13 cellular contexts compared by ENCODE assay signal in the genomic region with DNA sequence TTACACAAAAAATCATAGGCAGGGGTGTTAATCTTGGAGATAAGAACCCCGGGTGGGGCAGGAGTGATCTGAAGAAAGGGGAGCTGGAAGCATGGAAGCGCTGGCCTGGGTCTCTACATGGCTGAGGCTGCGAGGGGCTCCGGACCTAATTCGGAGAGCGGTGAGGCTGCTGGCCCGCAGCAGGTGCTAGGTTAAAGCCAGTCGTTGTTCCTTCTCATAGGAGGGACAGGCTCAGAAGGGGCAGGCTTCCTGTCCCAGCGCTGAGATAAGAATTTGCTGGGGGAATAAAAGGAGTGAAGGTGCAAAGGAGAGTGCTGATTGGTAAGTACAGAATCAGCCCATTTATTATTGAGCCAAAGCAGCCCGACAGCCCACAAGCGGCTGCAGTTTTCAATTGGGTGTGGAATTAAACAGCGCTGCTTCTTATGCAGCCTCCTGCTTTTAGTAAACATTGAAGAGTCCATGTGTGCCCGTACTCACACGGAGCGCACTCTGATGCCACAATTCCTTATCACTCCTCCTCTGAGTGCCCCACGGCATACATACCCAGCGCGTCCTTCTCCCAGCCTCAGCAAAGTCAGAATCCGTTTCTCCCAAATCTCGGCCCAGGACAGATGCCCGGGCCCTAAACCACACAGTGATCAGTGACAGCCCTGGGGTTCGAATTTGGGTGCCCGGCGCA. TPM values are rescaled to one million over a fixed set of nuclear protein-coding genes. Genes with fewer than 3 reads are reported as not detected.
DNase-seq lines count a peak whose midpoint lies in the region; ATAC-seq, FAIRE-seq and TF ChIP-seq lines count a peak whose summit lies in the region.
"Had no signal": no experiment of that assay in that cellular context is flagged by ENCODE, and none has a peak within 500 bp of the region (broad histone marks: within the 10 kb centered on the region; RNA-seq: fewer than 3 reads in every experiment).

No MANE protein-coding gene starts in this region.

- TF ChIP-seq EP300 in HepG2 (IDR thresholded peaks at IDR 0.05; ENCODE audit: low read depth in 2 of 2, low read length in 2 of 2) (no peak), HepG2 (CRISPR knock-in tag; IDR thresholded peaks at IDR 0.05; ENCODE audit: borderline replicate concordance) (no peak)

- H3K9ac ChIP-seq in liver (ENCODE audit: low read depth in 1 of 2, low read length in 2 of 2) (no peak overlapping the region), HepG2 (ENCODE audit: insufficient read depth, low read depth, low read length) (no peak overlapping the region)

- H3K4me3 Mint-ChIP-seq in chondrocyte (ENCODE audit: unreplicated experiment) (no peak overlapping the region), neural crest cell (no peak overlapping the region)

- H3K27ac Mint-ChIP-seq in chondrocyte (ENCODE audit: unreplicated experiment): peak overlapping the region; percentile 47
- H3K27ac Mint-ChIP-seq in neural crest cell (ENCODE audit: unreplicated experiment): peak overlapping the region; percentile 67

- no TSS peak for BruUV-seq in HepG2 (replicated peaks; lab: Mats Ljungman, UMichigan)

- H3K27me3 Mint-ChIP-seq in chondrocyte (ENCODE audit: low read depth): no peaks in the 10 kb centered on the region
- peaks cover 3% of the 10 kb centered on the region for H3K27me3 Mint-ChIP-seq in neural crest cell (ENCODE audit: low read depth)

- H2AFZ ChIP-seq in HepG2 (ENCODE audit: low read length): no peak overlapping the region

- no peaks in the 10 kb centered on the region for H3K27me3 ChIP-seq in liver (ENCODE audit: control insufficient read depth in 4 of 4, insufficient read depth in 4 of 4, low read length in 3 of 4)
- no peaks in the 10 kb centered on the region for H3K27me3 ChIP-seq in HepG2 (ENCODE audit: control insufficient read depth in 1 of 2, insufficient read depth in 2 of 2, low read length in 2 of 2)
- H3K27me3 ChIP-seq: MG63, SJCRH30, vagina had no signal

- POLR2A ChIA-PET in HepG2 (lab: Yijun Ruan, JAX): no interaction called here

- no peaks in the 10 kb centered on the region for H3K9me3 Mint-ChIP-seq in chondrocyte (ENCODE audit: low read depth)
- no peaks in the 10 kb centered on the region for H3K9me3 Mint-ChIP-seq in neural crest cell

- TF ChIP-seq CTCF in liver (IDR thresholded peaks at IDR 0.05; ENCODE audit: low read depth, low read length, missing input control) (no peak), HepG2 (CRISPR knock-in tag; IDR thresholded peaks at IDR 0.05) (no peak), chondrocyte (IDR thresholded peaks at IDR 0.05) (no peak), neural crest cell (conservative IDR thresholded peaks at IDR 0.05) (no peak), GM20000 (IDR thresholded peaks at IDR 0.05; ENCODE audit: extremely low read depth, missing control alignments) (no peak)

- H3K36me3 ChIP-seq in liver (ENCODE audit: control insufficient read depth in 4 of 4, insufficient read depth in 3 of 4, low read depth in 1 of 4, low read length in 3 of 4): peaks cover 0 to 6% (median 0%) of the 10 kb centered on the region in 4 donors
- H3K36me3 ChIP-seq in HepG2 (replicated peaks in 1 of 2; ENCODE audit: control insufficient read depth in 1 of 2, insufficient read depth in 2 of 2, low read length in 2 of 2): peaks cover 13 to 37% of the 10 kb centered on the region in 2 experiments
- H3K36me3 ChIP-seq: MG63, SJCRH30, vagina had no signal

- CTCF ChIA-PET in HepG2 (lab: Yijun Ruan, JAX; ENCODE audit: low intra/inter-chr PET ratio, low total read pairs): no interaction called here

- FAIRE-seq in HepG2 (lab: Jason Lieb, UNC): no peak

- H3K4me3 ChIP-seq in liver (ENCODE audit: low read depth in 1 of 3, low read length in 3 of 3) (no peak overlapping the region), HepG2 (replicated peaks in 1 of 3; ENCODE audit: insufficient read depth in 1 of 3, low read depth in 2 of 3, low read length in 3 of 3) (no peak overlapping the region)
- H3K4me3 ChIP-seq: MG63, SJCRH30, vagina had no signal

- TF ChIP-seq RAD21 in liver (IDR thresholded peaks at IDR 0.05) (no peak), HepG2 (CRISPR knock-in tag; IDR thresholded peaks at IDR 0.05) (no peak)

- TF ChIP-seq POLR2A in HepG2 (IDR thresholded peaks at IDR 0.05; ENCODE audit: insufficient read depth in 1 of 2, low read depth in 2 of 2, low read length in 2 of 2): no peak

- in situ Hi-C loops in HepG2 (cut with HindIII; ENCODE audit: extremely low pct_ligation_motif_present, low pct_unique_long_range_greater_than_20kb): no loop called here

- no peaks in the 10 kb centered on the region for H3K79me2 ChIP-seq in HepG2 (ENCODE audit: insufficient read depth, low read length)

- intact Hi-C loops in HepG2 (cut with micrococcal nuclease; ENCODE audit: unreplicated experiment): no loop called here

- H3K36me3 Mint-ChIP-seq in chondrocyte (ENCODE audit: low read depth) (no peaks in the 10 kb centered on the region), neural crest cell (ENCODE audit: low read depth) (no peaks in the 10 kb centered on the region)

- DNase-seq in HepG2 (ENCODE audit: low spot score): no peak
- peak; percentile 40 for DNase-seq in chondrocyte (ENCODE audit: low spot score)
- no peak for DNase-seq in neural crest cell (ENCODE audit: low read depth, low spot score)
- DNase-seq in medulla oblongata (ENCODE audit: extremely low spot score): no peak
- no peak for DNase-seq in OCI-M2 (lab: John Stamatoyannopoulos, UW; ENCODE audit: unreplicated experiment)
- DNase-seq in GM20000 (ENCODE audit: low spot score): no peak
- DNase-seq: NCI-H510A had no signal

- peaks cover 2 to 33% (median 19%) of the 10 kb centered on the region in 4 donors for H3K4me1 ChIP-seq in liver (ENCODE audit: control insufficient read depth in 4 of 4, insufficient read depth in 4 of 4, low read length in 3 of 4)
- H3K4me1 ChIP-seq in HepG2 (ENCODE audit: insufficient read depth, low read length): no peaks in the 10 kb centered on the region
- H3K4me1 ChIP-seq: SJCRH30, vagina had no signal

- H3K4me1 Mint-ChIP-seq in chondrocyte (ENCODE audit: low read depth) (peaks cover 13% of the 10 kb centered on the region), neural crest cell (no peaks in the 10 kb centered on the region)

- H3K9me3 ChIP-seq in liver (ENCODE audit: control insufficient read depth in 4 of 4, low read length in 3 of 4) (no peaks in the 10 kb centered on the region), HepG2 (ENCODE audit: low read length) (no peaks in the 10 kb centered on the region)
- H3K9me3 ChIP-seq: MG63, SJCRH30, vagina had no signal

- H4K20me1 ChIP-seq in HepG2 (ENCODE audit: insufficient read depth, low read length): no peaks in the 10 kb centered on the region

- 79% methylated on average over 24 of the region's 24 CpGs for WGBS in liver
- WGBS in HepG2 (ENCODE audit: low lambda C conversion rate): 96% methylated on average over 24 of the region's 24 CpGs

- H3K27ac ChIP-seq in liver (ENCODE audit: low read depth in 1 of 2, low read length in 2 of 2) (peak overlapping the region; percentile 21 to 51), HepG2 (ENCODE audit: extremely low read length, insufficient read depth, low read length) (no peak overlapping the region)
- H3K27ac ChIP-seq: SJCRH30, vagina had no signal

- ATAC-seq in HepG2 (no peak), HG03442 (IDR thresholded peaks at IDR 0.05; ENCODE audit: unreplicated experiment) (no peak)

- no peak overlapping the region for H3K4me2 ChIP-seq in HepG2 (ENCODE audit: low read depth, low read length)

RNA-seq across cellular contexts. Expression of gene CHST13, which starts 17.1 kb away (rescaled TPM):
- total RNA-seq in liver (10 to 100 TPM; 19.7 to 39.1 TPM), HepG2 (2016; rRNA removed; fragmentation: Illumina TruSeq; extraction: Trizol) (16.1 and 43.1 TPM in 2 replicates), chondrocyte (not detected in 3 replicates), neural crest cell (0.19 TPM in 1 of 2 replicates, not detected in the other)
- polyA plus RNA-seq in liver (10 to 100 TPM; 22.1 to 28.3 TPM), HepG2 (2011; rRNA removed) (32.0 and 50.7 TPM in 2 replicates)
- 8.0 and 11.1 TPM in 2 replicates for total RNA-seq in HepG2 (2016; cell fraction: cytosol; rRNA removed; fragmentation: Illumina TruSeq; extraction: Trizol; ENCODE audit: low read depth)
- total RNA-seq in HepG2 (2016; cell fraction: insoluble cytoplasmic fraction; rRNA removed; fragmentation: Illumina TruSeq; extraction: Trizol): 15.2 and 40.9 TPM in 2 replicates
- 18.0 and 22.7 TPM in 2 replicates for total RNA-seq in HepG2 (2016; cell fraction: membrane; rRNA removed; fragmentation: Illumina TruSeq; extraction: Trizol)
- total RNA-seq in HepG2 (2016; cell fraction: nucleus; rRNA removed; fragmentation: Illumina TruSeq; extraction: Trizol): 29.6 and 33.9 TPM in 2 replicates
- polyA plus RNA-seq in HepG2 (2011; cell fraction: cytosol; rRNA removed): 31.3 and 65.1 TPM in 2 replicates
- 65.1 and 66.5 TPM in 2 replicates for polyA plus RNA-seq in HepG2 (2011; cell fraction: nucleus; rRNA removed)
- polyA plus RNA-seq in HepG2 (2012): 30.3 and 44.6 TPM in 2 replicates
- 10.6 and 12.9 TPM in 2 replicates for polyA plus RNA-seq in HepG2 (2016; cell fraction: cytosol; fragmentation: Illumina TruSeq; extraction: Trizol; ENCODE audit: low read depth)
- polyA plus RNA-seq in HepG2 (2016; cell fraction: insoluble cytoplasmic fraction; fragmentation: Illumina TruSeq; extraction: Trizol; ENCODE audit: low read depth): 21.1 and 21.2 TPM in 2 replicates
- 18.9 and 20.1 TPM in 2 replicates for polyA plus RNA-seq in HepG2 (2016; cell fraction: membrane; fragmentation: Illumina TruSeq; extraction: Trizol; ENCODE audit: low read depth)
- polyA plus RNA-seq in HepG2 (2016; cell fraction: nucleus; fragmentation: Illumina TruSeq; extraction: Trizol; ENCODE audit: insufficient read depth, low read depth): 72.0 and 85.3 TPM in 2 replicates
- 47.2 TPM in 1 of 2 replicates, not detected in the other for polyA minus RNA-seq in HepG2 (2011; rRNA and poly(A)+ RNA removed; ENCODE audit: low replicate concordance)
- 30.8 and 35.4 TPM in 2 replicates for polyA minus RNA-seq in HepG2 (2011; cell fraction: cytosol; rRNA and poly(A)+ RNA removed)
- 5.7 and 6.3 TPM in 2 replicates for polyA minus RNA-seq in HepG2 (2011; cell fraction: nucleus; rRNA and poly(A)+ RNA removed)
- total RNA-seq: SJCRH30 had no signal

RNA-seq across cellular contexts. Expression of gene C3orf22, which starts 17.6 kb away (rescaled TPM):
- total RNA-seq in liver: not detected
- not detected for polyA plus RNA-seq in liver
- total RNA-seq in HepG2 (2016; rRNA removed; fragmentation: Illumina TruSeq; extraction: Trizol): not detected in 2 replicates
- not detected in 2 replicates for total RNA-seq in HepG2 (2016; cell fraction: cytosol; rRNA removed; fragmentation: Illumina TruSeq; extraction: Trizol; ENCODE audit: low read depth)
- total RNA-seq in HepG2 (2016; cell fraction: insoluble cytoplasmic fraction; rRNA removed; fragmentation: Illumina TruSeq; extraction: Trizol): not detected in 2 replicates
- not detected in 2 replicates for total RNA-seq in HepG2 (2016; cell fraction: membrane; rRNA removed; fragmentation: Illumina TruSeq; extraction: Trizol)
- total RNA-seq in HepG2 (2016; cell fraction: nucleus; rRNA removed; fragmentation: Illumina TruSeq; extraction: Trizol): not detected in 2 replicates
- polyA plus RNA-seq in HepG2 (2011; rRNA removed): not detected in 2 replicates
- not detected in 2 replicates for polyA plus RNA-seq in HepG2 (2011; cell fraction: cytosol; rRNA removed)
- polyA plus RNA-seq in HepG2 (2011; cell fraction: nucleus; rRNA removed): not detected in 2 replicates
- 0.15 and 0.17 TPM in 2 replicates for polyA plus RNA-seq in HepG2 (2012)
- polyA plus RNA-seq in HepG2 (2016; cell fraction: cytosol; fragmentation: Illumina TruSeq; extraction: Trizol; ENCODE audit: low read depth): not detected in 2 replicates
- polyA plus RNA-seq in HepG2 (2016; cell fraction: insoluble cytoplasmic fraction; fragmentation: Illumina TruSeq; extraction: Trizol; ENCODE audit: low read depth): not detected in 2 replicates
- polyA plus RNA-seq in HepG2 (2016; cell fraction: membrane; fragmentation: Illumina TruSeq; extraction: Trizol; ENCODE audit: low read depth): not detected in 2 replicates
- not detected in 2 replicates for polyA plus RNA-seq in HepG2 (2016; cell fraction: nucleus; fragmentation: Illumina TruSeq; extraction: Trizol; ENCODE audit: insufficient read depth, low read depth)
- not detected in 2 replicates for polyA minus RNA-seq in HepG2 (2011; rRNA and poly(A)+ RNA removed; ENCODE audit: low replicate concordance)
- not detected in 2 replicates for polyA minus RNA-seq in HepG2 (2011; cell fraction: cytosol; rRNA and poly(A)+ RNA removed)
- not detected in 2 replicates for polyA minus RNA-seq in HepG2 (2011; cell fraction: nucleus; rRNA and poly(A)+ RNA removed)
- not detected in 3 replicates for total RNA-seq in chondrocyte
- not detected in 2 replicates for total RNA-seq in neural crest cell
- total RNA-seq: epithelial cell of proximal tubule, SJCRH30, vagina had no signal

RNA-seq across cellular contexts. Expression of gene UROC1, which starts 23.5 kb away (rescaled TPM):
- 10 to 100 TPM in 1 of 2 donors, 1 to 10 TPM in 1; 5.9 to 28.4 TPM for total RNA-seq in liver
- polyA plus RNA-seq in liver: 10 to 100 TPM; 16.5 to 20.0 TPM
- total RNA-seq in HepG2 (2016; rRNA removed; fragmentation: Illumina TruSeq; extraction: Trizol): 0.71 and 0.74 TPM in 2 replicates
- 0.09 TPM in 1 of 2 replicates, not detected in the other for total RNA-seq in HepG2 (2016; cell fraction: cytosol; rRNA removed; fragmentation: Illumina TruSeq; extraction: Trizol; ENCODE audit: low read depth)
- total RNA-seq in HepG2 (2016; cell fraction: insoluble cytoplasmic fraction; rRNA removed; fragmentation: Illumina TruSeq; extraction: Trizol): 0.39 and 0.97 TPM in 2 replicates
- 0.24 and 0.25 TPM in 2 replicates for total RNA-seq in HepG2 (2016; cell fraction: membrane; rRNA removed; fragmentation: Illumina TruSeq; extraction: Trizol)
- total RNA-seq in HepG2 (2016; cell fraction: nucleus; rRNA removed; fragmentation: Illumina TruSeq; extraction: Trizol): 0.69 and 0.87 TPM in 2 replicates
- 1.3 and 2.0 TPM in 2 replicates for polyA plus RNA-seq in HepG2 (2011; rRNA removed)
- polyA plus RNA-seq in HepG2 (2011; cell fraction: cytosol; rRNA removed): 0.65 and 0.95 TPM in 2 replicates
- 6.6 and 8.2 TPM in 2 replicates for polyA plus RNA-seq in HepG2 (2011; cell fraction: nucleus; rRNA removed)
- 1.1 and 2.5 TPM in 2 replicates for polyA plus RNA-seq in HepG2 (2012)
- 0.12 and 0.17 TPM in 2 replicates for polyA plus RNA-seq in HepG2 (2016; cell fraction: cytosol; fragmentation: Illumina TruSeq; extraction: Trizol; ENCODE audit: low read depth)
- polyA plus RNA-seq in HepG2 (2016; cell fraction: insoluble cytoplasmic fraction; fragmentation: Illumina TruSeq; extraction: Trizol; ENCODE audit: low read depth): 0.78 and 0.88 TPM in 2 replicates
- polyA plus RNA-seq in HepG2 (2016; cell fraction: membrane; fragmentation: Illumina TruSeq; extraction: Trizol; ENCODE audit: low read depth): 0.21 and 0.22 TPM in 2 replicates
- 2.7 and 2.8 TPM in 2 replicates for polyA plus RNA-seq in HepG2 (2016; cell fraction: nucleus; fragmentation: Illumina TruSeq; extraction: Trizol; ENCODE audit: insufficient read depth, low read depth)
- 2.2 TPM in 1 of 2 replicates, not detected in the other for polyA minus RNA-seq in HepG2 (2011; rRNA and poly(A)+ RNA removed; ENCODE audit: low replicate concordance)
- 0.53 and 0.59 TPM in 2 replicates for polyA minus RNA-seq in HepG2 (2011; cell fraction: cytosol; rRNA and poly(A)+ RNA removed)
- 0.75 and 1.2 TPM in 2 replicates for polyA minus RNA-seq in HepG2 (2011; cell fraction: nucleus; rRNA and poly(A)+ RNA removed)
- 0.15 TPM in 1 of 3 replicates, not detected in the others for total RNA-seq in chondrocyte
- total RNA-seq in neural crest cell: not detected in 2 replicates
- total RNA-seq: epithelial cell of proximal tubule, SJCRH30, vagina had no signal
